Comparison of ENCODE assay signal across 1 cellular context in the genomic region with DNA sequence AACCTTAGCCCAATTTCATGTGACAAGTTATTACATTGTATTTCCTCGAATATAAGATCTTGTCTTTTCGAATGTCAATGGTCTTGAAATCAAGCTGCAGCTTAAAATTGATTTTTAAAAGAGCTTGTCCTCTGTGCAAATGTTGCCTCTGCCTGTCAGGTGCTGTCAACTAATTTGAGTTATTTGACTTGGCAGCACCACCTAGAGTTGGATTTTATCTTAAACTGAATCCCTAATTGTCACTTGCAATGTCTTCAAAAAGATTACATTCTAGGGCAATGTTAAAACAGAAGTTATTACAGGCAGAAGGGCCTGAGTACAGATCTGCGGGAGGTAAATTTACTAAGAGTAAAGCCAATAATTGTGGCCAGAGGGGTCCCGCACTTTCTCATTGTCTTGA.
TF ChIP-seq lines count a peak whose summit lies in the region.

No MANE protein-coding gene starts in this region.

TF ChIP-seq in GM23338, 12 proteins besides CTCF, POLR2A, EP300 and RAD21 (continued from another document):
- TF ChIP-seq, protein P1, sequence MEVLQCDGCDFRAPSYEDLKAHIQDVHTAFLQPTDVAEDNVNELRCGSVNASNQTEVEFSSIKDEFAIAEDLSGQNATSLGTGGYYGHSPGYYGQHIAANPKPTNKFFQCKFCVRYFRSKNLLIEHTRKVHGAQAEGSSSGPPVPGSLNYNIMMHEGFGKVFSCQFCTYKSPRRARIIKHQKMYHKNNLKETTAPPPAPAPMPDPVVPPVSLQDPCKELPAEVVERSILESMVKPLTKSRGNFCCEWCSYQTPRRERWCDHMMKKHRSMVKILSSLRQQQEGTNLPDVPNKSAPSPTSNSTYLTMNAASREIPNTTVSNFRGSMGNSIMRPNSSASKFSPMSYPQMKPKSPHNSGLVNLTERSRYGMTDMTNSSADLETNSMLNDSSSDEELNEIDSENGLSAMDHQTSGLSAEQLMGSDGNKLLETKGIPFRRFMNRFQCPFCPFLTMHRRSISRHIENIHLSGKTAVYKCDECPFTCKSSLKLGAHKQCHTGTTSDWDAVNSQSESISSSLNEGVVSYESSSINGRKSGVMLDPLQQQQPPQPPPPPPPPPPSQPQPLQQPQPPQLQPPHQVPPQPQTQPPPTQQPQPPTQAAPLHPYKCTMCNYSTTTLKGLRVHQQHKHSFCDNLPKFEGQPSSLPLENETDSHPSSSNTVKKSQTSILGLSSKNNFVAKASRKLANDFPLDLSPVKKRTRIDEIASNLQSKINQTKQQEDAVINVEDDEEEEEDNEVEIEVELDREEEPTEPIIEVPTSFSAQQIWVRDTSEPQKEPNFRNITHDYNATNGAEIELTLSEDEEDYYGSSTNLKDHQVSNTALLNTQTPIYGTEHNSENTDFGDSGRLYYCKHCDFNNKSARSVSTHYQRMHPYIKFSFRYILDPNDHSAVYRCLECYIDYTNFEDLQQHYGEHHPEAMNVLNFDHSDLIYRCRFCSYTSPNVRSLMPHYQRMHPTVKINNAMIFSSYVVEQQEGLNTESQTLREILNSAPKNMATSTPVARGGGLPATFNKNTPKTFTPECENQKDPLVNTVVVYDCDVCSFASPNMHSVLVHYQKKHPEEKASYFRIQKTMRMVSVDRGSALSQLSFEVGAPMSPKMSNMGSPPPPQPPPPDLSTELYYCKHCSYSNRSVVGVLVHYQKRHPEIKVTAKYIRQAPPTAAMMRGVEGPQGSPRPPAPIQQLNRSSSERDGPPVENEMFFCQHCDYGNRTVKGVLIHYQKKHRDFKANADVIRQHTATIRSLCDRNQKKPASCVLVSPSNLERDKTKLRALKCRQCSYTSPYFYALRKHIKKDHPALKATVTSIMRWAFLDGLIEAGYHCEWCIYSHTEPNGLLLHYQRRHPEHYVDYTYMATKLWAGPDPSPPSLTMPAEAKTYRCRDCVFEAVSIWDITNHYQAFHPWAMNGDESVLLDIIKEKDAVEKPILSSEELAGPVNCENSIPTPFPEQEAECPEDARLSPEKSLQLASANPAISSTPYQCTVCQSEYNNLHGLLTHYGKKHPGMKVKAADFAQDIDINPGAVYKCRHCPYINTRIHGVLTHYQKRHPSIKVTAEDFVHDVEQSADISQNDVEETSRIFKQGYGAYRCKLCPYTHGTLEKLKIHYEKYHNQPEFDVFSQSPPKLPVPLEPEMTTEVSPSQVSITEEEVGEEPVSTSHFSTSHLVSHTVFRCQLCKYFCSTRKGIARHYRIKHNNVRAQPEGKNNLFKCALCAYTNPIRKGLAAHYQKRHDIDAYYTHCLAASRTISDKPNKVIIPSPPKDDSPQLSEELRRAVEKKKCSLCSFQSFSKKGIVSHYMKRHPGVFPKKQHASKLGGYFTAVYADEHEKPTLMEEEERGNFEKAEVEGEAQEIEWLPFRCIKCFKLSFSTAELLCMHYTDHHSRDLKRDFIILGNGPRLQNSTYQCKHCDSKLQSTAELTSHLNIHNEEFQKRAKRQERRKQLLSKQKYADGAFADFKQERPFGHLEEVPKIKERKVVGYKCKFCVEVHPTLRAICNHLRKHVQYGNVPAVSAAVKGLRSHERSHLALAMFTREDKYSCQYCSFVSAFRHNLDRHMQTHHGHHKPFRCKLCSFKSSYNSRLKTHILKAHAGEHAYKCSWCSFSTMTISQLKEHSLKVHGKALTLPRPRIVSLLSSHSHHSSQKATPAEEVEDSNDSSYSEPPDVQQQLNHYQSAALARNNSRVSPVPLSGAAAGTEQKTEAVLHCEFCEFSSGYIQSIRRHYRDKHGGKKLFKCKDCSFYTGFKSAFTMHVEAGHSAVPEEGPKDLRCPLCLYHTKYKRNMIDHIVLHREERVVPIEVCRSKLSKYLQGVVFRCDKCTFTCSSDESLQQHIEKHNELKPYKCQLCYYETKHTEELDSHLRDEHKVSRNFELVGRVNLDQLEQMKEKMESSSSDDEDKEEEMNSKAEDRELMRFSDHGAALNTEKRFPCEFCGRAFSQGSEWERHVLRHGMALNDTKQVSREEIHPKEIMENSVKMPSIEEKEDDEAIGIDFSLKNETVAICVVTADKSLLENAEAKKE (CRISPR knock-in tag; IDR thresholded peaks at IDR 0.05) = no peak
